Comparison of ENCODE assay signal across 29 cellular contexts in the genomic region with DNA sequence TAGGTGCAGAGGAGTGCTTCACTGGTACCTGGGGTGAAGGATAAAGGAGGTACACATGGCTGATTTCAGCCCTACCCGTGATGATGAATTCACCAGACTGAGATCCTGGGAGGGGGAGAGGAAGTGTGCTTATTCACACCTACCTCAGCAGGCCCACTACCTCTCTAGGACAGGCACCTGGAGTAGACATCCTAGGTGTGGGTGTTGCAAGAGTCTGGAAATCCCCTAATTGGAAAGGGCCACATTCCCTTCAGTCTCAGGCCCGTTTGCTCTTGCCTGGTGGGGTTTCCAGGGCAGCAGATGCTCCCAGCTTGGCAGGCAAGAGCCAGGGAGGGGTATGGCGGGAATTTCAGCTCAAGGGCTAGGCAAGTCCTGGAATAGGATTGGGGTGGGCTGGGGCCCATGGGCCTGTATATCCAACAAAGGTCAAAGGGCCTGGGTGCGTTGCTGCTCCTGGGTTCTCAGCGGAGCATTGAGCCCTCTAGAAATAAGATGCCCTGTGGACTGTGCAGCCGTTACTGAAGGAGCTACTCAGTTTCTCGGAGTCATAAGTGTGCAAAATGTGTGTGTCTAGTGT. TPM values are rescaled to one million over a fixed set of nuclear protein-coding genes. Genes with fewer than 3 reads are reported as not detected.
"Had no signal": no experiment of that assay in that cellular context is flagged by ENCODE, and none has a peak within 500 bp of the region (broad histone marks: within the 10 kb centered on the region; RNA-seq: fewer than 3 reads in every experiment).

No MANE protein-coding gene starts in this region.

- H3K4me1 Mint-ChIP-seq: WTC11 had no signal

- H3K4me3 Mint-ChIP-seq: activated CD8-positive, alpha-beta T cell treated with anti-CD3 and anti-CD28 coated beads, Interleukin-2, amount 10 ng/mL, durations not matched to agents 7 days and 5 days; T-helper 1 cell treated with Interleukin-12 subunit alpha and Interleukin-12 subunit beta and Interleukin-4 antibody, amounts not matched to agents 30 μg/mL and 1 μg/mL, for 36 hours; WTC11 had no signal

- H3K27ac Mint-ChIP-seq: activated CD8-positive, alpha-beta T cell treated with anti-CD3 and anti-CD28 coated beads, Interleukin-2, amount 10 ng/mL, durations not matched to agents 7 days and 5 days; T-helper 1 cell treated with Interleukin-12 subunit alpha and Interleukin-12 subunit beta and Interleukin-4 antibody, amounts not matched to agents 30 μg/mL and 1 μg/mL, for 36 hours; WTC11 had no signal

- H3K27me3 ChIP-seq: SJSA1 had no signal

- H3K36me3 ChIP-seq: SJSA1 had no signal

- H3K4me3 ChIP-seq: SJSA1 had no signal

- H3K4me1 ChIP-seq: SJSA1 had no signal

- H3K9me3 Mint-ChIP-seq: T-helper 1 cell treated with Interleukin-12 subunit alpha and Interleukin-12 subunit beta and Interleukin-4 antibody, amounts not matched to agents 30 μg/mL and 1 μg/mL, for 36 hours had no signal

- H3K27ac ChIP-seq: SJSA1 had no signal

- DNase-seq: activated CD4-positive, alpha-beta T cell treated with anti-CD3 and anti-CD28 coated beads for 48 hours; activated CD4-positive, alpha-beta T cell treated with anti-CD3 and anti-CD28 coated beads, Interleukin-2, amount 50 U/mL, for 4 hours; activated CD4-positive, CD25-positive, alpha-beta regulatory T cell treated with anti-CD3 and anti-CD28 coated beads, Interleukin-2, amount 50 U/mL, for 72 hours; activated CD8-positive, alpha-beta memory T cell treated with anti-CD3 and anti-CD28 coated beads, Interleukin-2, amount 50 U/mL, for 48 hours; activated CD8-positive, alpha-beta T cell treated with anti-CD3 and anti-CD28 coated beads, Interleukin-2, amount 10 ng/mL, durations not matched to agents 7 days and 5 days; activated naive CD4-positive, alpha-beta T cell treated with anti-CD3 and anti-CD28 coated beads, Interleukin-2, amount 50 U/mL, for 16 hours; activated T-cell treated with anti-CD3 and anti-CD28 coated beads, Interleukin-2, amount 50 U/mL, for 1 hour; aorta; KG1; NCI-H1092; NCI-H1417; NCI-H1930; NCI-H2171; NCI-H2227 treated with DMSO at 0.1 percent for 48 hours; NCI-H446 treated with DMSO at 0.1 percent for 48 hours; NCI-H526; NCI-H774; NK-92 treated with Interleukin-12 subunit alpha and Interleukin-12 subunit beta, amount 100 ng/mL, for 24 hours; OCI-M1; RPMI8226; SHP77; SW 1271 had no signal

- H3K36me3 Mint-ChIP-seq: WTC11 had no signal

- H3K9me3 ChIP-seq: SJSA1 had no signal

- ATAC-seq: activated CD8-positive, alpha-beta T cell treated with anti-CD3 and anti-CD28 coated beads, Interleukin-2, amount 10 ng/mL, durations not matched to agents 7 days and 5 days; Panc1; SK-N-SH treated with all-trans-retinoic acid at 6 μM for 48 hours; WTC11 had no signal

RNA-seq across cellular contexts. Expression of gene CCL21, which starts 5.8 kb away (rescaled TPM):
- total RNA-seq: activated CD8-positive, alpha-beta T cell treated with anti-CD3 and anti-CD28 coated beads, Interleukin-2, amount 10 ng/mL, durations not matched to agents 7 days and 5 days; LHCN-M2; M059J; SJSA1; WTC11 had no signal

RNA-seq across cellular contexts. Expression of gene CCL19, which starts 24.7 kb away (rescaled TPM):
- total RNA-seq: activated CD8-positive, alpha-beta T cell treated with anti-CD3 and anti-CD28 coated beads, Interleukin-2, amount 10 ng/mL, durations not matched to agents 7 days and 5 days; LHCN-M2; M059J; SJSA1; WTC11 had no signal

RNA-seq across cellular contexts. Expression of gene CCL27, which starts 53.3 kb away (rescaled TPM):
- total RNA-seq: activated CD8-positive, alpha-beta T cell treated with anti-CD3 and anti-CD28 coated beads, Interleukin-2, amount 10 ng/mL, durations not matched to agents 7 days and 5 days; aorta; LHCN-M2; M059J; SJSA1 had no signal
